8 cellular contexts compared by ENCODE assay signal in the genomic region with DNA sequence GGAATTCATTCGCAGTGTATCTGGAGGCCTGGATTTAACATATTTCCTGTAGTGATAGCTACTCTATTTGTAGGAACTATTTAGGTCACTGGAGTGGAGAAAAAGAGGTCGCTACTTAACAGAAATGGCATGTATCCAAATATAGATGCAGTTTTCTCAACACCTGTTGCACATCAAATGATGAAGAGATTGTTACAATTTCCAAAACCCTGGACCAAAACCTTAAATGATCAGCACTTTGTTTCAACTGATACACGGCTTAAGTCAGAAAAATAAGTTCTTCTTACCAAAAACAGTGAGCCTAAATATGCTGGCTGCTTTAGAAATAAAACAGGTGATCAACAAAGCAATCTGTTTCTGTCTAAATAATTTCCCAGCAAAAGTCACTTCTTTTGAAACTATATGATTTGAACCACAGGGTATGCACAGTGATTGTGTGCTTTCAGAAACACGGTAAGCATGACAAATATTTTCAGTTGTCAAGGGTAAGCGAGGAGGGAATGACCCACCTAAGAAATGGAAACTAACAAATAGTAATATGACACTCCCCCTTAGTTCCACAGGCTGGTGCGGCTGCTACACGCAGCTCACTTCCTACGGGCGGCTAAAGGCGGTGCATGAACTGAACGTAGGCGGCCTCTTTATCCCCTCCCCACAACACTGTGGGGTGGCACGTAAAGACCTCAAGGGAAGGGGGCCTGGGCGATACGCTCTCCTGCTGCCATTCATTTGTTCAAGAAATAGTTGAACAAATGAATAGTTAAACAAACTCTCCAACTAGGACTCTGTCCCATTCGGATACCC.
DNase-seq lines count a peak whose midpoint lies in the region; FAIRE-seq and TF ChIP-seq lines count a peak whose summit lies in the region.

No MANE protein-coding gene starts in this region.

- H3K36me3 ChIP-seq in brain microvascular endothelial cell (replicated peaks): no peaks in the 10 kb centered on the region

- peak overlapping the region; percentile 77 for H3K27ac ChIP-seq in brain microvascular endothelial cell

- DNase-seq in GM10248 (ENCODE audit: extremely low spot score): peak; percentile 82
- peak; percentile 73 for DNase-seq in H54 (ENCODE audit: insufficient read length, low spot score)
- peak; percentile 62 for DNase-seq in LoVo (ENCODE audit: low spot score)
- DNase-seq in T1000 (lab: John Stamatoyannopoulos, UW): peak; percentile 17
- peak; percentile 41 for DNase-seq in brain microvascular endothelial cell
- DNase-seq in iris pigment epithelial cell (ENCODE audit: low read depth): peak; percentile 85
- DNase-seq in stimulated activated CD4-positive, alpha-beta T cell treated with anti-CD3 and anti-CD28 coated beads, Interleukin-15, amount 100 ng/mL, for 48 hours (ENCODE audit: low read depth in 2 of 2): peak; percentile 71 to 76
- no peak for DNase-seq in amniotic stem cell (lab: John Stamatoyannopoulos, UW)

- TF ChIP-seq CTCF in GM10248 (IDR thresholded peaks at IDR 0.05; ENCODE audit: control extremely low read depth, extremely low read depth, low read depth, missing control alignments) (no peak), brain microvascular endothelial cell (IDR thresholded peaks at IDR 0.05; ENCODE audit: low read depth, low read length, missing control alignments) (peak; percentile 12)

- CTCF ChIA-PET in GM10248 (lab: Yijun Ruan, JAX): interaction anchor here (0.8 to 4.4 kb wide), 5 partner anchors 10 to 41 kb away, joined by 3 to 19 read pairs (median 4); no protein-coding TSS in a partner anchor

- TF ChIP-seq POLR2A in H54 (IDR thresholded peaks at IDR 0.05; ENCODE audit: low read depth, low read length): no peak

- in situ Hi-C loops in brain microvascular endothelial cell (cut with HindIII; ENCODE audit: low pct_ligation_motif_present, low sequenced_read_pairs): no loop called here

- peak overlapping the region; percentile 90 for H3K4me3 ChIP-seq in brain microvascular endothelial cell (ENCODE audit: low read depth, low read length)

- POLR2A ChIA-PET in GM10248 (lab: Yijun Ruan, JAX): interaction anchor here (1.1 to 2.1 kb wide), 3 partner anchors 39 to 198 kb away, joined by 3 to 6 read pairs (median 3); no protein-coding TSS in a partner anchor

- peak; percentile 91 for FAIRE-seq in H54 (lab: Jason Lieb, UNC)

- H3K27me3 ChIP-seq in brain microvascular endothelial cell (replicated peaks): no peaks in the 10 kb centered on the region
